In genomic region chr9:71607571-71607970, GRCh38 we compare ENCODE assay signal across 19 cellular contexts.
"Had no signal": no experiment of that assay in that cellular context is flagged by ENCODE, and none has a peak within 500 bp of the region (broad histone marks: within the 10 kb centered on the region; RNA-seq: fewer than 3 reads in every experiment).

No MANE protein-coding gene starts in this region.

- H3K27me3 ChIP-seq: brain microvascular endothelial cell, colonic mucosa, stomach, thyroid gland had no signal

- H3K9me3 ChIP-seq: colonic mucosa, thyroid gland had no signal

- DNase-seq: activated CD4-positive, alpha-beta T cell treated with anti-CD3 and anti-CD28 coated beads, Interleukin-2, amount 10 ng/mL, durations not matched to agents 24 days and 14 days; activated CD8-positive, alpha-beta T cell treated with anti-CD3 and anti-CD28 coated beads for 36 hours; activated naive CD4-positive, alpha-beta T cell treated with Interleukin-2 at 50 U/mL for 16 hours; activated naive CD8-positive, alpha-beta T cell treated with anti-CD3 and anti-CD28 coated beads, Interleukin-2, amount 10 ng/mL, durations not matched to agents 7 days and 5 days; activated T-cell treated with anti-CD3 and anti-CD28 coated beads, Interleukin-2, amount 50 U/mL, for 24 hours; brain microvascular endothelial cell; central memory CD4-positive, alpha-beta T cell; colonic mucosa; foreskin fibroblast; glutamatergic neuron; hippocampal formation; midbrain; nephron progenitor cell; nucleus accumbens; stimulated activated CD4-positive, alpha-beta T cell treated with anti-CD3 and anti-CD28 coated beads, Interleukin-4, amount 100 ng/mL, for 1 hour; stomach; T1000 had no signal

- H3K4me3 ChIP-seq: colonic mucosa, skin epidermis, stomach, thyroid gland had no signal

- H3K4me1 ChIP-seq: colonic mucosa, stomach, thyroid gland had no signal

- H3K27ac ChIP-seq: brain microvascular endothelial cell, colonic mucosa, stomach, thyroid gland had no signal

- H3K36me3 ChIP-seq: brain microvascular endothelial cell, colonic mucosa, stomach, thyroid gland had no signal

- ATAC-seq: activated CD8-positive, alpha-beta T cell treated with anti-CD3 and anti-CD28 coated beads for 36 hours had no signal
